ENCODE assay signal across 1 cellular context in genomic region chr1:167099851-167100250, GRCh38.
TF ChIP-seq lines count a peak whose summit lies in the region.

No MANE protein-coding gene starts in this region.

TF ChIP-seq in H1, 55 proteins besides CTCF, POLR2A, EP300 and RAD21 (continued from another document):
- no peak for TF ChIP-seq SIRT6 (IDR thresholded peaks at IDR 0.05; ENCODE audit: low read length)
- TF ChIP-seq RBBP5 (IDR thresholded peaks at IDR 0.05; ENCODE audit: borderline replicate concordance, low read depth, low read length) = no peak
- TF ChIP-seq POLR2AphosphoS5 (IDR thresholded peaks at IDR 0.05; ENCODE audit: low read depth, low read length) = no peak
